17 cellular contexts compared by ENCODE assay signal in the genomic region with DNA sequence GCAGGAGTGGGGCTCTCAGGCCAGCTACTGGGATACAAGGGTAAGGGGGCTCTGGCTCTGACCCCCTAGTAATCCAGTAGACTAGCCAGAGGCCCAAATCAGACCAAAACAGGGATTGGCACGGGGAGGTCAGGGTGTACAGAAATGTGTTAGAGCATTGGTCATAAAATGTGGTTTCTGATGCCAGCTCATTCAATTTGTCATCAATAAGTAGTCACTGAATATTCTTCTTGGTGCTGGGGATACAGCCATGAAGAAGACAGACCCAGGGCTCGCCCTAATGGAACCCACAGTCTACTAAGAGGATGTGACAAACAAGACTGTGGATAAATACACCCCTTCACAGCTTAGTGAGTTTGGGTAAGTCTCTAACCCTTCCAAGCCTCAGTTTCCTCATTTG. TPM values are rescaled to one million over a fixed set of nuclear protein-coding genes. Genes with fewer than 3 reads are reported as not detected.
A peak's percentile ranks its signal among the peaks of the same experiment; 100 is the strongest.
DNase-seq lines count a peak whose midpoint lies in the region; TF ChIP-seq lines count a peak whose summit lies in the region.
"Had no signal": no experiment of that assay in that cellular context is flagged by ENCODE, and none has a peak within 500 bp of the region (broad histone marks: within the 10 kb centered on the region; RNA-seq: fewer than 3 reads in every experiment).

No MANE protein-coding gene starts in this region.

- no peaks in the 10 kb centered on the region for H3K9me2 ChIP-seq in GM23248 (ENCODE audit: insufficient read depth)

- H3K27me3 ChIP-seq in GM23248 (replicated peaks; ENCODE audit: insufficient read depth): no peaks in the 10 kb centered on the region
- H3K27me3 ChIP-seq: BE2C had no signal

- 31 to 47% methylated on average over 2 of the region's 2 CpGs for WGBS in GM23248 (ENCODE audit: low coverage in 1 of 2, low lambda C conversion rate in 2 of 2, missing lambda C conversion rate in 2 of 2), 2 experiments

- H3K4me1 ChIP-seq in GM23248 (ENCODE audit: insufficient read depth): peaks cover 14% of the 10 kb centered on the region
- H3K4me1 ChIP-seq: A549 had no signal

- no peak for TF ChIP-seq CTCF in MCF 10A (IDR thresholded peaks at IDR 0.05; ENCODE audit: unreplicated experiment)

- H3K4me1 Mint-ChIP-seq in activated T-helper 1 cell treated with anti-CD3 and anti-CD28 coated beads, Interleukin-12 subunit alpha, Interleukin-12 subunit beta, Interleukin-2, Interleukin-4 antibody, amounts not matched to agents 30 ng/mL and 10 ng/mL and 1 ng/mL, durations not matched to agents 14 hours and 24 hours and 36 hours (ENCODE audit: low read depth): peaks cover 11% of the 10 kb centered on the region
- H3K4me1 Mint-ChIP-seq in MCF 10A (ENCODE audit: insufficient read depth, unreplicated experiment): no peaks in the 10 kb centered on the region

- H3K36me3 ChIP-seq in GM23248 (ENCODE audit: low read depth): no peaks in the 10 kb centered on the region
- H3K36me3 ChIP-seq: BE2C had no signal

- peaks cover 6% of the 10 kb centered on the region for H3K36me3 Mint-ChIP-seq in activated T-helper 1 cell treated with anti-CD3 and anti-CD28 coated beads, Interleukin-12 subunit alpha, Interleukin-12 subunit beta, Interleukin-2, Interleukin-4 antibody, amounts not matched to agents 30 ng/mL and 10 ng/mL and 1 ng/mL, durations not matched to agents 14 hours and 24 hours and 36 hours (ENCODE audit: low read depth)
- H3K36me3 Mint-ChIP-seq in MCF 10A (ENCODE audit: insufficient read depth, unreplicated experiment): peaks cover 12% of the 10 kb centered on the region

- H3K4me2 ChIP-seq in GM23248 (ENCODE audit: unreplicated experiment): no peak overlapping the region
- H3K4me2 ChIP-seq: A549, GM23338 had no signal

- DNase-seq in GM23248: peak; percentile 46
- DNase-seq in M059J (ENCODE audit: low read depth): peak; percentile 26
- no peak for DNase-seq in activated T-helper 1 cell treated with anti-CD3 and anti-CD28 coated beads, Interleukin-12 subunit alpha, Interleukin-12 subunit beta, Interleukin-2, Interleukin-4 antibody, amounts not matched to agents 30 ng/mL and 10 ng/mL and 1 ng/mL, durations not matched to agents 14 hours and 24 hours and 36 hours (ENCODE audit: low spot score)
- DNase-seq in kidney tubule cell (ENCODE audit: low spot score): peak; percentile 55
- no peak for DNase-seq in stimulated activated naive CD4-positive, alpha-beta T cell treated with Interleukin-2 at 50 U/mL for 16 hours (lab: John Stamatoyannopoulos, UW)
- DNase-seq in MCF 10A (ENCODE audit: unreplicated experiment): no peak
- DNase-seq in substantia nigra (lab: John Stamatoyannopoulos, UW): no peak
- DNase-seq: BE2C; CD4-positive, alpha-beta memory T cell; DMS79; GDM1; H7 had no signal

- CTCF ChIA-PET in MCF 10A (lab: Yijun Ruan, JAX): interaction anchor here (0.6 to 4.6 kb wide), 7 partner anchors 9 to 1984 kb away, joined by 3 to 17 read pairs (median 3); no protein-coding TSS in a partner anchor

- no peaks in the 10 kb centered on the region for H3K27me3 Mint-ChIP-seq in activated T-helper 1 cell treated with anti-CD3 and anti-CD28 coated beads, Interleukin-12 subunit alpha, Interleukin-12 subunit beta, Interleukin-2, Interleukin-4 antibody, amounts not matched to agents 30 ng/mL and 10 ng/mL and 1 ng/mL, durations not matched to agents 14 hours and 24 hours and 36 hours (ENCODE audit: insufficient read depth)
- no peaks in the 10 kb centered on the region for H3K27me3 Mint-ChIP-seq in MCF 10A (ENCODE audit: insufficient read depth, unreplicated experiment)
- H3K27me3 Mint-ChIP-seq: CD4-positive, alpha-beta memory T cell; IgD-negative memory B cell had no signal

- H4K20me1 ChIP-seq in GM23248 (ENCODE audit: insufficient read depth): no peaks in the 10 kb centered on the region

- no peak overlapping the region for H3K4me3 ChIP-seq in GM23248
- H3K4me3 ChIP-seq: A549, GM23338 had no signal

- intact Hi-C loops in activated T-helper 1 cell treated with anti-CD3 and anti-CD28 coated beads, Interleukin-12 subunit alpha, Interleukin-12 subunit beta, Interleukin-2, Interleukin-4 antibody, amounts not matched to agents 30 ng/mL and 10 ng/mL and 1 ng/mL, durations not matched to agents 14 hours and 24 hours and 36 hours (cut with micrococcal nuclease): no loop called here
- intact Hi-C loops in MCF 10A (cut with micrococcal nuclease): no loop called here

- H3K9me3 ChIP-seq in GM23248 (ENCODE audit: low read depth): no peaks in the 10 kb centered on the region
- H3K9me3 ChIP-seq: A549, BE2C had no signal

- H3K27ac ChIP-seq in GM23248 (no peak overlapping the region), substantia nigra (ENCODE audit: low read depth, low read length, poor library complexity, severe bottlenecking) (no peak overlapping the region)
- H3K27ac ChIP-seq: A549, C4-2B had no signal

- H3K9ac ChIP-seq in GM23248: no peak overlapping the region

- no peak overlapping the region for H3K4me3 Mint-ChIP-seq in activated T-helper 1 cell treated with anti-CD3 and anti-CD28 coated beads, Interleukin-12 subunit alpha, Interleukin-12 subunit beta, Interleukin-2, Interleukin-4 antibody, amounts not matched to agents 30 ng/mL and 10 ng/mL and 1 ng/mL, durations not matched to agents 14 hours and 24 hours and 36 hours
- H3K4me3 Mint-ChIP-seq in MCF 10A (ENCODE audit: unreplicated experiment): no peak overlapping the region
- H3K4me3 Mint-ChIP-seq: CD4-positive, alpha-beta memory T cell; GM23338; IgD-negative memory B cell had no signal

- no peaks in the 10 kb centered on the region for H3K79me2 ChIP-seq in GM23248 (ENCODE audit: insufficient read depth)

- H3K9me3 Mint-ChIP-seq in activated T-helper 1 cell treated with anti-CD3 and anti-CD28 coated beads, Interleukin-12 subunit alpha, Interleukin-12 subunit beta, Interleukin-2, Interleukin-4 antibody, amounts not matched to agents 30 ng/mL and 10 ng/mL and 1 ng/mL, durations not matched to agents 14 hours and 24 hours and 36 hours: no peaks in the 10 kb centered on the region
- no peaks in the 10 kb centered on the region for H3K9me3 Mint-ChIP-seq in MCF 10A (ENCODE audit: unreplicated experiment)
- H3K9me3 Mint-ChIP-seq: CD4-positive, alpha-beta memory T cell; GM23338; IgD-negative memory B cell had no signal

- H3F3A ChIP-seq in GM23248 (ENCODE audit: insufficient read depth): peaks cover 14% of the 10 kb centered on the region

- no TSS peak for BruUV-seq in MCF 10A (replicated peaks; lab: Mats Ljungman, UMichigan)

- H2AFZ ChIP-seq in GM23248: no peak overlapping the region
- H2AFZ ChIP-seq: GM23338 had no signal

- H3K27ac Mint-ChIP-seq in activated T-helper 1 cell treated with anti-CD3 and anti-CD28 coated beads, Interleukin-12 subunit alpha, Interleukin-12 subunit beta, Interleukin-2, Interleukin-4 antibody, amounts not matched to agents 30 ng/mL and 10 ng/mL and 1 ng/mL, durations not matched to agents 14 hours and 24 hours and 36 hours: peak overlapping the region; percentile 7
- H3K27ac Mint-ChIP-seq in MCF 10A (ENCODE audit: low read depth, unreplicated experiment): no peak overlapping the region
- H3K27ac Mint-ChIP-seq: GM23338, IgD-negative memory B cell had no signal

- POLR2A ChIA-PET in MCF 10A (lab: Yijun Ruan, JAX): interaction anchor here (0.6 to 1.3 kb wide), 2 partner anchors 11 to 209 kb away, joined by 3 to 4 read pairs; partner anchors contain the start of gene MAP1LC3A

- in situ Hi-C loops in GM23248 (cut with MboI): no loop called here

RNA-seq across cellular contexts. Expression of gene MAP1LC3A, which starts 11.1 kb away (rescaled TPM):
- total RNA-seq in GM23248 (2014; rRNA removed; shearing (Covaris generic)): 69.8 and 80.3 TPM in 2 replicates
- 82.5 and 83.1 TPM in 2 replicates for polyA plus RNA-seq in GM23248 (2016; fragmentation: Nextera tagmentation; extraction: Ambion mirVana)
- 59.8 and 72.2 TPM in 2 replicates for total RNA-seq in M059J (2014; rRNA removed; shearing (Covaris generic))
- 6.1 and 7.3 TPM in 2 replicates for total RNA-seq in activated T-helper 1 cell treated with anti-CD3 and anti-CD28 coated beads, Interleukin-12 subunit alpha, Interleukin-12 subunit beta, Interleukin-2, Interleukin-4 antibody, amounts not matched to agents 30 ng/mL and 10 ng/mL and 1 ng/mL, durations not matched to agents 14 hours and 24 hours and 36 hours
- total RNA-seq in MCF 10A (2022): 10.5 and 10.7 TPM in 2 replicates
- total RNA-seq: HT1080 had no signal

RNA-seq across cellular contexts. Expression of gene DYNLRB1, which starts 53.4 kb away (rescaled TPM):
- 100 and 123 TPM in 2 replicates for total RNA-seq in GM23248 (2014; rRNA removed; shearing (Covaris generic))
- 279 and 290 TPM in 2 replicates for polyA plus RNA-seq in GM23248 (2016; fragmentation: Nextera tagmentation; extraction: Ambion mirVana)
- total RNA-seq in M059J (2014; rRNA removed; shearing (Covaris generic)): 305 and 515 TPM in 2 replicates
- total RNA-seq in activated T-helper 1 cell treated with anti-CD3 and anti-CD28 coated beads, Interleukin-12 subunit alpha, Interleukin-12 subunit beta, Interleukin-2, Interleukin-4 antibody, amounts not matched to agents 30 ng/mL and 10 ng/mL and 1 ng/mL, durations not matched to agents 14 hours and 24 hours and 36 hours: 92.0 and 104 TPM in 2 replicates
- 127 and 145 TPM in 2 replicates for total RNA-seq in MCF 10A (2022)

Comparison
In these comparisons a context has a peak if more than half of its experiments do, and no peak if none do; other contexts are left out.
1. DNase-seq: peak in GM23248 (single experiment), M059J (single experiment) and kidney tubule cell (single experiment); none in activated T-helper 1 cell treated with anti-CD3 and anti-CD28 coated beads, Interleukin-12 subunit alpha, Interleukin-12 subunit beta, Interleukin-2, Interleukin-4 antibody, amounts not matched to agents 30 ng/mL and 10 ng/mL and 1 ng/mL, durations not matched to agents 14 hours and 24 hours and 36 hours (single experiment), stimulated activated naive CD4-positive, alpha-beta T cell treated with Interleukin-2 at 50 U/mL for 16 hours (single experiment), MCF 10A (single experiment) and substantia nigra (0 of 49).